Comparison of ENCODE assay signal across 9 cellular contexts in genomic region chr3:56347219-56347871, GRCh38.
DNase-seq lines count a peak whose midpoint lies in the region; ATAC-seq and TF ChIP-seq lines count a peak whose summit lies in the region.
"Had no signal": no experiment of that assay in that cellular context is flagged by ENCODE, and none has a peak within 500 bp of the region (broad histone marks: within the 10 kb centered on the region; RNA-seq: fewer than 3 reads in every experiment).

No MANE protein-coding gene starts in this region.

- H3K4me3 Mint-ChIP-seq in GM23338: no peak overlapping the region
- H3K4me3 Mint-ChIP-seq: stimulated activated effector memory CD8-positive, alpha-beta T cell treated with anti-CD3 and anti-CD28 coated beads, Interleukin-12 subunit alpha, Interleukin-12 subunit beta, amount 100 ng/mL, for 72 hours had no signal

- peaks cover 2% of the 10 kb centered on the region for H3K27me3 Mint-ChIP-seq in GM23338 (ENCODE audit: insufficient read depth, low read depth, poor library complexity)

- ATAC-seq in GM23338: peak; percentile 98
- no peak for ATAC-seq in GM21619 (IDR thresholded peaks at IDR 0.05; ENCODE audit: unreplicated experiment)
- no peak for ATAC-seq in HG03175 (IDR thresholded peaks at IDR 0.05; ENCODE audit: unreplicated experiment)
- ATAC-seq: stimulated activated effector memory CD8-positive, alpha-beta T cell treated with anti-CD3 and anti-CD28 coated beads, Interleukin-12 subunit alpha, Interleukin-12 subunit beta, amount 100 ng/mL, for 72 hours had no signal

- H3K27me3 ChIP-seq in GM23338 (ENCODE audit: insufficient read depth): no peaks in the 10 kb centered on the region

- H3K79me2 ChIP-seq in GM23338 (replicated peaks; ENCODE audit: insufficient read depth): no peaks in the 10 kb centered on the region

- no peaks in the 10 kb centered on the region for H3K36me3 Mint-ChIP-seq in GM23338 (ENCODE audit: low read depth)
- H3K36me3 Mint-ChIP-seq: stimulated activated effector memory CD8-positive, alpha-beta T cell treated with anti-CD3 and anti-CD28 coated beads, Interleukin-12 subunit alpha, Interleukin-12 subunit beta, amount 100 ng/mL, for 72 hours had no signal

- no peaks in the 10 kb centered on the region for H4K20me1 ChIP-seq in GM23338 (replicated peaks; ENCODE audit: insufficient read depth)

- DNase-seq in CMK (ENCODE audit: low read depth) (peak; percentile 41), GM23338 (ENCODE audit: low spot score) (peak; percentile 96), SKM-1 treated with dmso at 0.1 percent for 144 hours (lab: John Stamatoyannopoulos, UW; ENCODE audit: unreplicated experiment) (peak; percentile 24), hippocampal formation (lab: John Stamatoyannopoulos, UW) (peak; percentile 50 to 73), NCI-H1436 (lab: John Stamatoyannopoulos, UW) (no peak), NCI-H2227 treated with DMSO at 0.1 percent for 48 hours (lab: John Stamatoyannopoulos, UW) (no peak)

- H3K9me2 ChIP-seq in GM23338 (ENCODE audit: insufficient read depth): no peaks in the 10 kb centered on the region

- no peaks in the 10 kb centered on the region for H3K9me3 Mint-ChIP-seq in GM23338
- H3K9me3 Mint-ChIP-seq: stimulated activated effector memory CD8-positive, alpha-beta T cell treated with anti-CD3 and anti-CD28 coated beads, Interleukin-12 subunit alpha, Interleukin-12 subunit beta, amount 100 ng/mL, for 72 hours had no signal

- H3K4me1 Mint-ChIP-seq in GM23338: peaks cover 12% of the 10 kb centered on the region
- H3K4me1 Mint-ChIP-seq: stimulated activated effector memory CD8-positive, alpha-beta T cell treated with anti-CD3 and anti-CD28 coated beads, Interleukin-12 subunit alpha, Interleukin-12 subunit beta, amount 100 ng/mL, for 72 hours had no signal

- H3K27ac Mint-ChIP-seq in GM23338: no peak overlapping the region
- H3K27ac Mint-ChIP-seq: stimulated activated effector memory CD8-positive, alpha-beta T cell treated with anti-CD3 and anti-CD28 coated beads, Interleukin-12 subunit alpha, Interleukin-12 subunit beta, amount 100 ng/mL, for 72 hours had no signal

- H3K4me1 ChIP-seq in GM23338 (ENCODE audit: insufficient read depth): 0 out of 2 replicates have a peak, but pooled peaks cover 4% of the 10 kb centered on the region

- H2AFZ ChIP-seq in GM23338: peak overlapping the region; percentile 70; the same call in 1 of the 2 replicates

- no peak overlapping the region for H3K4me3 ChIP-seq in GM23338

- peak; percentile 95 to 97 for TF ChIP-seq CTCF in GM23338 (conservative IDR thresholded peaks at IDR 0.05; ENCODE audit: low read depth in 2 of 2)

- no peak overlapping the region for H3K4me2 ChIP-seq in GM23338

- no peaks in the 10 kb centered on the region for H3F3A ChIP-seq in GM23338 (replicated peaks; ENCODE audit: low read depth)

- no peak overlapping the region for H3K27ac ChIP-seq in GM23338 (ENCODE audit: low read depth)

- H3K36me3 ChIP-seq in GM23338 (ENCODE audit: insufficient read depth): no peaks in the 10 kb centered on the region

TF ChIP-seq in GM23338, 12 proteins besides CTCF, POLR2A, EP300 and RAD21 (continues in another document):
- no peak for TF ChIP-seq ZNF331 (CRISPR knock-in tag; IDR thresholded peaks at IDR 0.05; ENCODE audit: low read depth)
- no peak for TF ChIP-seq STAT1 (IDR thresholded peaks at IDR 0.05; ENCODE audit: unreplicated experiment)
- TF ChIP-seq EZH2phosphoT487 (IDR thresholded peaks at IDR 0.05; ENCODE audit: unreplicated experiment): no peak
- TF ChIP-seq ZNF114 (CRISPR knock-in tag; IDR thresholded peaks at IDR 0.05): no peak
- TF ChIP-seq CREB1 (CRISPR knock-in tag; IDR thresholded peaks at IDR 0.05; ENCODE audit: low read depth): no peak
- no peak for TF ChIP-seq POLR2AphosphoS5 (IDR thresholded peaks at IDR 0.05; ENCODE audit: low read depth)
- TF ChIP-seq NANOG (IDR thresholded peaks at IDR 0.05; ENCODE audit: borderline replicate concordance): no peak
- TF ChIP-seq ETS1 (IDR thresholded peaks at IDR 0.05): no peak
- TF ChIP-seq EZH2 (IDR thresholded peaks at IDR 0.05; ENCODE audit: low read depth, unreplicated experiment): no peak
- no peak for TF ChIP-seq REST (IDR thresholded peaks at IDR 0.05; ENCODE audit: unreplicated experiment)
- TF ChIP-seq JUNB (IDR thresholded peaks at IDR 0.05; ENCODE audit: unreplicated experiment): no peak

Comparison
In these comparisons a context has a peak if more than half of its experiments do, and no peak if none do; other contexts are left out.
1. DNase-seq: peak in CMK (single experiment), GM23338 (single experiment), SKM-1 treated with dmso at 0.1 percent for 144 hours (single experiment) and hippocampal formation (2 of 2); none in NCI-H1436 (single experiment) and NCI-H2227 treated with DMSO at 0.1 percent for 48 hours (single experiment).